Comparison of ENCODE assay signal across 9 cellular contexts in genomic region chr11:60334005-60334620, GRCh38. TPM values are rescaled to one million over a fixed set of nuclear protein-coding genes. Genes with fewer than 3 reads are reported as not detected.
DNase-seq lines count a peak whose midpoint lies in the region; ATAC-seq and TF ChIP-seq lines count a peak whose summit lies in the region.
"Had no signal": no experiment of that assay in that cellular context is flagged by ENCODE, and none has a peak within 500 bp of the region (broad histone marks: within the 10 kb centered on the region; RNA-seq: fewer than 3 reads in every experiment).

No MANE protein-coding gene starts in this region.

- H2AFZ ChIP-seq in PC-9, result no peak overlapping the region

- CTCF ChIA-PET in PC-9 (lab: Charles Lee), result no interaction called here

- intact Hi-C loops in PC-9 (cut with micrococcal nuclease; ENCODE audit: unreplicated experiment), result loop anchor here (10.0 kb wide), 1 partner anchor 151 kb away; no protein-coding TSS in a partner anchor
- intact Hi-C loops in uterus (cut with DNase I; ENCODE audit: low total_unique reads), result no loop called here

- H3K9me3 Mint-ChIP-seq in activated T-cell treated with anti-CD3 and anti-CD28 coated beads, Interleukin-2, amount 50 U/mL, for 4 hours, result no peaks in the 10 kb centered on the region

- H3K9me2 ChIP-seq in PC-9 (ENCODE audit: insufficient read depth), result no peaks in the 10 kb centered on the region

- DNase-seq in NCI-H2081 (lab: John Stamatoyannopoulos, UW) (peak; percentile 33 to 62), NCI-H2081 treated with DMSO at 0.1 percent for 48 hours (lab: John Stamatoyannopoulos, UW) (no peak), PC-9 (peak in 1 of 2 experiments; percentile 50), fibroblast of villous mesenchyme (ENCODE audit: low read depth) (peak; percentile 36), pons (ENCODE audit: low spot score) (peak; percentile 65), uterus (peak in 1 of 2 donors; percentile 20)
- peak; percentile 53 for DNase-seq in activated T-cell treated with anti-CD3 and anti-CD28 coated beads, Interleukin-2, amount 50 U/mL, for 4 hours

- TF ChIP-seq CTCF in PC-9 (conservative IDR thresholded peaks at IDR 0.05) (peak; percentile 93), fibroblast of villous mesenchyme (IDR thresholded peaks at IDR 0.05; ENCODE audit: insufficient read depth, low read depth, low read length) (peak; percentile 76), uterus (IDR thresholded peaks at IDR 0.05) (peak in 3 of 4 experiments; percentile 25 to 36 (median 27))

- peak; percentile 76 for ATAC-seq in HG03354 (IDR thresholded peaks at IDR 0.05; ENCODE audit: poor library complexity, severe bottlenecking, unreplicated experiment)
- ATAC-seq in activated T-cell treated with anti-CD3 and anti-CD28 coated beads, Interleukin-2, amount 50 U/mL, for 4 hours, result peak; percentile 63 to 78

- H3K27ac ChIP-seq in PC-9 (no peak overlapping the region), uterus (no peak overlapping the region)
- H3K27ac ChIP-seq: BLaER1 had no signal

- no TSS peak for BruUV-seq in PC-9 (replicated peaks; lab: Mats Ljungman, UMichigan)

- POLR2A ChIA-PET in PC-9 (lab: Charles Lee; ENCODE audit: unreplicated experiment), result no interaction called here

- no peak overlapping the region for H3K4me3 ChIP-seq in PC-9
- H3K4me3 ChIP-seq in fibroblast of villous mesenchyme (ENCODE audit: low read depth, low read length), result no peak overlapping the region
- no peak overlapping the region for H3K4me3 ChIP-seq in uterus
- H3K4me3 ChIP-seq: BLaER1 had no signal

- H3K79me2 ChIP-seq in PC-9 (ENCODE audit: low read depth), result no peaks in the 10 kb centered on the region

- no peaks in the 10 kb centered on the region for H3K27me3 ChIP-seq in PC-9 (ENCODE audit: insufficient read depth, low read depth)
- no peaks in the 10 kb centered on the region for H3K27me3 ChIP-seq in uterus
- H3K27me3 ChIP-seq: BLaER1 had no signal

- no peaks in the 10 kb centered on the region for H3K4me1 Mint-ChIP-seq in activated T-cell treated with anti-CD3 and anti-CD28 coated beads, Interleukin-2, amount 50 U/mL, for 4 hours (ENCODE audit: low read depth)

- no peaks in the 10 kb centered on the region for H3K4me1 ChIP-seq in PC-9 (replicated peaks; ENCODE audit: insufficient read depth)
- H3K4me1 ChIP-seq in uterus, result no peaks in the 10 kb centered on the region

- H3K4me3 Mint-ChIP-seq in activated T-cell treated with anti-CD3 and anti-CD28 coated beads, Interleukin-2, amount 50 U/mL, for 4 hours, result no peak overlapping the region

- no peaks in the 10 kb centered on the region for H3F3A ChIP-seq in PC-9 (ENCODE audit: insufficient read depth, low read depth)

- TF ChIP-seq POLR2A in uterus (IDR thresholded peaks at IDR 0.05), result no peak

- H3K4me2 ChIP-seq in PC-9, result no peak overlapping the region
- H3K4me2 ChIP-seq: BLaER1 had no signal

- H3K9me3 ChIP-seq in PC-9 (ENCODE audit: insufficient read depth, low read depth), result no peaks in the 10 kb centered on the region
- H3K9me3 ChIP-seq in uterus, result peaks cover 0 to 4% of the 10 kb centered on the region in 2 donors

- no peaks in the 10 kb centered on the region for H3K36me3 ChIP-seq in PC-9 (ENCODE audit: low read depth)
- no peaks in the 10 kb centered on the region for H3K36me3 ChIP-seq in uterus
- H3K36me3 ChIP-seq: BLaER1 had no signal

- no peaks in the 10 kb centered on the region for H4K20me1 ChIP-seq in PC-9 (ENCODE audit: insufficient read depth)
- H4K20me1 ChIP-seq: BLaER1 had no signal

- peaks cover 16% of the 10 kb centered on the region for H3K27me3 Mint-ChIP-seq in activated T-cell treated with anti-CD3 and anti-CD28 coated beads, Interleukin-2, amount 50 U/mL, for 4 hours (ENCODE audit: low read depth)

- H3K36me3 Mint-ChIP-seq in activated T-cell treated with anti-CD3 and anti-CD28 coated beads, Interleukin-2, amount 50 U/mL, for 4 hours (ENCODE audit: insufficient read depth), result no peaks in the 10 kb centered on the region

RNA-seq across cellular contexts. Expression of gene MS4A6E, which starts 7.1 kb away (rescaled TPM):
- total RNA-seq in PC-9 (2021) (not detected in 2 replicates), fibroblast of villous mesenchyme (not detected in 2 replicates), uterus (not detected)
- total RNA-seq in activated T-cell treated with anti-CD3 and anti-CD28 coated beads, Interleukin-2, amount 50 U/mL, for 4 hours, result not detected

RNA-seq across cellular contexts. Expression of gene MS4A7, which starts 44.2 kb away (rescaled TPM):
- total RNA-seq in PC-9 (2021), result not detected in 2 replicates
- total RNA-seq in activated T-cell treated with anti-CD3 and anti-CD28 coated beads, Interleukin-2, amount 50 U/mL, for 4 hours, result under 1 TPM in 2 of 3 donors, not detected in 1; 0.14 to 0.45 TPM
- total RNA-seq in fibroblast of villous mesenchyme, result not detected in 2 replicates
- total RNA-seq in uterus, result 10 to 100 TPM; 11.0 to 45.9 (median 29.0) TPM

RNA-seq across cellular contexts. Expression of gene MS4A4A, which starts 53.6 kb away (rescaled TPM):
- total RNA-seq in PC-9 (2021) (not detected in 2 replicates), fibroblast of villous mesenchyme (not detected in 2 replicates), uterus (10 to 100 TPM in 3 of 4 donors, 1 to 10 TPM in 1; 2.6 to 29.1 (median 14.3) TPM)
- not detected for total RNA-seq in activated T-cell treated with anti-CD3 and anti-CD28 coated beads, Interleukin-2, amount 50 U/mL, for 4 hours

Comparison
In these comparisons a context has a peak if more than half of its experiments do, and no peak if none do; other contexts are left out.
1. CTCF ChIP-seq: peak in every context shown above with its lines; median percentile 93 in PC-9; 76 in fibroblast of villous mesenchyme; 27 in uterus.
2. RNA of gene MS4A7, which starts 44.2 kb away (total RNA-seq): 11.0 to 45.9 TPM in uterus; 0.14 to 0.45 TPM in activated T-cell treated with anti-CD3 and anti-CD28 coated beads, Interleukin-2, amount 50 U/mL, for 4 hours, not detected in PC-9 and not detected in fibroblast of villous mesenchyme; every median in the first group is over 4 times any median in the second.